In the genomic region with DNA sequence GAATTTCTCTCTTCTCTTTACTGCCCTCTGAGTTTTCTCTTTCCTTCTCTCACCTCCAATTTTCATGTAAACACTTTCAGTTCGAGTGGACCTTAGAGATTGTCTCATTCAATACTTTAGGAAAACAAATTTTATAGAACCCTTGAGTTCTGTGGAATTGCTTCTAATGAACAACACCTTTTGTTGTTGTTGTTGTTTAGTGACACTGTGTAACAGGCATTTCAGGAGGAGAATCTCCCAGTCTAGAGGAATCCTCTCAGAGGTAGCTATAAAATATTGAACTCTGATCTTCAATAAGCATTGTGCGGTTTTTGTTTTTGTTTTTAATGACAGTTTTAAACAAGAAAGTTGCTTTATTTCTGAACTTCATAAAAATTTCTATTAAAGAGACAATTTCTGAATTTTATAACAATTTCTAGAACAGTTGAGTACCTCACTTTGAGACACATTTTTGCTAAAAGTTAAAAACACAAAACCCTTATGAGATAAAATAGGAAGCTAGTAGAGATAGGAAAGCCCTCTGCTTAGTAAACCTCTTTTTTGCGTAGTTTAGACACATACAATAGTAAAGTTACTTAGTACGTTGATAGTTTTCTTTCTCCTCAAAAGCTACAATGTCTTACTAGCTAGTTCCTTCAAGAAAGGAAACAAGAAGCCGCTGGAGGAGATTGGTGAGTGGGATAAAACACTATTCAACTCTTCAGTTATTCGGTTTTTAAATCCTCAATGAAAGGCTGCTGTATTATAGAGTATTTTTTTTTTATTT, we compare ENCODE assay signal across 8 cellular contexts. TPM values are rescaled to one million over a fixed set of nuclear protein-coding genes. Genes with fewer than 3 reads are reported as not detected.
A peak's percentile ranks its signal among the peaks of the same experiment; 100 is the strongest.
DNase-seq lines count a peak whose midpoint lies in the region; ATAC-seq, FAIRE-seq and TF ChIP-seq lines count a peak whose summit lies in the region.

No MANE protein-coding gene starts in this region.

- H3K9me3 Mint-ChIP-seq in osteocyte (ENCODE audit: unreplicated experiment) = no peaks in the 10 kb centered on the region

- H3K27ac ChIP-seq in DOHH2 (ENCODE audit: low read depth, low read length) = peak overlapping the region; percentile 81
- H3K27ac ChIP-seq in effector memory CD4-positive, alpha-beta T cell (ENCODE audit: insufficient read depth, low read length, poor library complexity, severe bottlenecking) = peak overlapping the region; percentile 53

- DNase-seq in NCI-H460 (ENCODE audit: extremely low read depth, low read depth) (peak; percentile 21), osteocyte (ENCODE audit: extremely low spot score, unreplicated experiment) (no peak), NCI-H187 treated with DMSO at 0.1 percent for 48 hours (lab: John Stamatoyannopoulos, UW) (no peak), frontal cortex (ENCODE audit: low spot score in 2 of 2) (no peak)
- DNase-seq in effector memory CD4-positive, alpha-beta T cell = no peak
- no peak for DNase-seq in central memory CD4-positive, alpha-beta T cell

- no peak for FAIRE-seq in frontal cortex (lab: Jason Lieb, UNC)

- no peaks in the 10 kb centered on the region for H3K36me3 Mint-ChIP-seq in osteocyte (ENCODE audit: unreplicated experiment)

- H3K27me3 Mint-ChIP-seq in osteocyte (ENCODE audit: unreplicated experiment) = no peaks in the 10 kb centered on the region

- H3K4me1 ChIP-seq in DOHH2 (ENCODE audit: control insufficient read depth, low read length) = peaks cover 37% of the 10 kb centered on the region
- peaks cover 4% of the 10 kb centered on the region for H3K4me1 ChIP-seq in effector memory CD4-positive, alpha-beta T cell (ENCODE audit: control insufficient read depth, insufficient read depth, low read length, poor library complexity, severe bottlenecking)

- H3K9me3 ChIP-seq in DOHH2 (ENCODE audit: control insufficient read depth, insufficient read depth, low read length) = no peaks in the 10 kb centered on the region
- H3K9me3 ChIP-seq in effector memory CD4-positive, alpha-beta T cell (ENCODE audit: control insufficient read depth, low read length) = no peaks in the 10 kb centered on the region

- H3K79me2 ChIP-seq in DOHH2 (ENCODE audit: control insufficient read depth, low read length) = peaks cover 74% of the 10 kb centered on the region

- no peak for ATAC-seq in GM21360 (IDR thresholded peaks at IDR 0.05; ENCODE audit: unreplicated experiment)

- peak overlapping the region; percentile 96 for H3K4me2 ChIP-seq in DOHH2 (ENCODE audit: low read length)

- peak overlapping the region; percentile 97 for H3K27ac Mint-ChIP-seq in osteocyte (ENCODE audit: unreplicated experiment)

- peak overlapping the region; percentile 77 for H3K4me3 ChIP-seq in DOHH2 (ENCODE audit: low read length)
- H3K4me3 ChIP-seq in effector memory CD4-positive, alpha-beta T cell (ENCODE audit: insufficient read depth, low read depth, low read length, poor library complexity, severe bottlenecking) = no peak overlapping the region

- H3K27me3 ChIP-seq in DOHH2 (ENCODE audit: control insufficient read depth, low read length) = no peaks in the 10 kb centered on the region
- no peaks in the 10 kb centered on the region for H3K27me3 ChIP-seq in effector memory CD4-positive, alpha-beta T cell (replicated peaks; ENCODE audit: control insufficient read depth, insufficient read depth, low read length, poor library complexity, severe bottlenecking)

- peak overlapping the region; percentile 81 for H3K4me3 Mint-ChIP-seq in osteocyte (ENCODE audit: unreplicated experiment)

- no peaks in the 10 kb centered on the region for H3K9me2 ChIP-seq in DOHH2 (replicated peaks; ENCODE audit: control insufficient read depth, low read length)

- H3F3A ChIP-seq in DOHH2 (ENCODE audit: control insufficient read depth, insufficient read depth) = peaks cover 17% of the 10 kb centered on the region

- TF ChIP-seq CTCF in DOHH2 (IDR thresholded peaks at IDR 0.05; ENCODE audit: low read depth, low read length, poor library complexity, severe bottlenecking) = no peak
- no peak for TF ChIP-seq CTCF in osteocyte (IDR thresholded peaks at IDR 0.05)

- no peaks in the 10 kb centered on the region for H3K36me3 ChIP-seq in DOHH2 (ENCODE audit: control insufficient read depth, low read length)
- no peaks in the 10 kb centered on the region for H3K36me3 ChIP-seq in effector memory CD4-positive, alpha-beta T cell (ENCODE audit: control insufficient read depth, insufficient read depth, low read length)

- no peaks in the 10 kb centered on the region for H4K20me1 ChIP-seq in DOHH2 (ENCODE audit: control insufficient read depth, insufficient read depth, low read depth, low read length)

- peaks cover 24% of the 10 kb centered on the region for H3K4me1 Mint-ChIP-seq in osteocyte (ENCODE audit: unreplicated experiment)

RNA-seq across cellular contexts. Expression of gene CLCN3, which starts 38.8 kb away (rescaled TPM):
- 45.0 and 48.9 TPM in 2 replicates for total RNA-seq in NCI-H460 (2014; rRNA removed; shearing (Covaris generic))
- polyA plus RNA-seq in NCI-H460 (2014; cell fraction: nucleus; rRNA removed) = 12.5 and 21.3 TPM in 2 replicates
- total RNA-seq in osteocyte (38.0 and 42.9 TPM in 2 replicates), frontal cortex (92.9 TPM)

RNA-seq across cellular contexts. Expression of gene NEK1, which starts 46.8 kb away (rescaled TPM):
- 6.4 and 8.7 TPM in 2 replicates for total RNA-seq in NCI-H460 (2014; rRNA removed; shearing (Covaris generic))
- polyA plus RNA-seq in NCI-H460 (2014; cell fraction: nucleus; rRNA removed) = 5.2 and 6.2 TPM in 2 replicates
- total RNA-seq in osteocyte (17.7 and 18.4 TPM in 2 replicates), frontal cortex (28.1 TPM)
